Comparison of ENCODE assay signal across 16 cellular contexts in genomic region chr5:159171274-159171673, GRCh38.
"Had no signal": no experiment of that assay in that cellular context is flagged by ENCODE, and none has a peak within 500 bp of the region (broad histone marks: within the 10 kb centered on the region; RNA-seq: fewer than 3 reads in every experiment).

No MANE protein-coding gene starts in this region.

- H3K4me3 Mint-ChIP-seq: activated CD4-positive, alpha-beta memory T cell treated with anti-CD3 and anti-CD28 coated beads, Interleukin-2, amount 10 ng/mL, durations not matched to agents 7 days and 5 days; activated CD4-positive, alpha-beta T cell treated with anti-CD3 and anti-CD28 coated beads for 36 hours; activated T-cell treated with anti-CD3 and anti-CD28 coated beads, Interleukin-2, amount 50 U/mL, for 24 hours; dendritic cell treated with granulocyte-macrophage colony-stimulating factor and Interleukin-4, amounts not matched to agents 40 ng/mL and 50 ng/mL, for 4 days; naive thymus-derived CD8-positive, alpha-beta T cell; stimulated activated naive CD8-positive, alpha-beta T cell treated with anti-CD3 and anti-CD28 coated beads, Interleukin-15, Interleukin-2, amounts not matched to agents 100 ng/mL and 50 ng/mL, for 24 hours had no signal

- H3K4me1 ChIP-seq: prostate gland had no signal

- DNase-seq: activated CD4-positive, alpha-beta memory T cell treated with anti-CD3 and anti-CD28 coated beads, Interleukin-2, amount 10 ng/mL, durations not matched to agents 7 days and 5 days; activated CD4-positive, alpha-beta T cell treated with anti-CD3 and anti-CD28 coated beads for 36 hours; activated naive CD4-positive, alpha-beta T cell treated with anti-CD3 and anti-CD28 coated beads, Interleukin-2, amount 50 U/mL, for 16 hours; activated T-cell treated with anti-CD3 and anti-CD28 coated beads, Interleukin-2, amount 50 U/mL, for 24 hours; foreskin fibroblast; left cardiac atrium; mesendoderm; naive thymus-derived CD8-positive, alpha-beta T cell; stimulated activated CD4-positive, alpha-beta T cell treated with anti-CD3 and anti-CD28 coated beads, Interleukin-2, amount 100 ng/mL, for 24 hours had no signal

- H3K27ac Mint-ChIP-seq: activated CD4-positive, alpha-beta memory T cell treated with anti-CD3 and anti-CD28 coated beads, Interleukin-2, amount 10 ng/mL, durations not matched to agents 7 days and 5 days; activated CD4-positive, alpha-beta T cell treated with anti-CD3 and anti-CD28 coated beads for 36 hours; dendritic cell treated with granulocyte-macrophage colony-stimulating factor and Interleukin-4, amounts not matched to agents 40 ng/mL and 50 ng/mL, for 4 days; stimulated activated naive CD8-positive, alpha-beta T cell treated with anti-CD3 and anti-CD28 coated beads, Interleukin-15, Interleukin-2, amounts not matched to agents 100 ng/mL and 50 ng/mL, for 24 hours had no signal

- H3K9me3 Mint-ChIP-seq: activated CD4-positive, alpha-beta memory T cell treated with anti-CD3 and anti-CD28 coated beads, Interleukin-2, amount 10 ng/mL, durations not matched to agents 7 days and 5 days; activated T-cell treated with anti-CD3 and anti-CD28 coated beads, Interleukin-2, amount 50 U/mL, for 24 hours; dendritic cell treated with granulocyte-macrophage colony-stimulating factor and Interleukin-4, amounts not matched to agents 40 ng/mL and 50 ng/mL, for 4 days; naive thymus-derived CD8-positive, alpha-beta T cell; stimulated activated naive CD8-positive, alpha-beta T cell treated with anti-CD3 and anti-CD28 coated beads, Interleukin-15, Interleukin-2, amounts not matched to agents 100 ng/mL and 50 ng/mL, for 24 hours had no signal

- ATAC-seq: activated CD4-positive, alpha-beta T cell treated with anti-CD3 and anti-CD28 coated beads for 36 hours; left cardiac atrium; naive thymus-derived CD8-positive, alpha-beta T cell had no signal

- H3K27me3 Mint-ChIP-seq: activated CD4-positive, alpha-beta memory T cell treated with anti-CD3 and anti-CD28 coated beads, Interleukin-2, amount 10 ng/mL, durations not matched to agents 7 days and 5 days; activated CD4-positive, alpha-beta T cell treated with anti-CD3 and anti-CD28 coated beads for 36 hours; activated T-cell treated with anti-CD3 and anti-CD28 coated beads, Interleukin-2, amount 50 U/mL, for 24 hours; dendritic cell treated with granulocyte-macrophage colony-stimulating factor and Interleukin-4, amounts not matched to agents 40 ng/mL and 50 ng/mL, for 4 days; naive thymus-derived CD8-positive, alpha-beta T cell; stimulated activated naive CD8-positive, alpha-beta T cell treated with anti-CD3 and anti-CD28 coated beads, Interleukin-15, Interleukin-2, amounts not matched to agents 100 ng/mL and 50 ng/mL, for 24 hours had no signal

- H3K27ac ChIP-seq: epithelial cell of prostate, hepatocyte, prostate gland, right atrium auricular region, tibial nerve had no signal

- H3K9me3 ChIP-seq: prostate gland, right atrium auricular region, tibial nerve had no signal

- H3K4me3 ChIP-seq: hepatocyte, prostate gland, right atrium auricular region, tibial nerve had no signal

- H3K27me3 ChIP-seq: hepatocyte, right atrium auricular region, tibial nerve had no signal

- H3K36me3 ChIP-seq: prostate gland had no signal
